Comparison of ENCODE assay signal across 19 cellular contexts in genomic region chr7:12898004-12898403, GRCh38.
A peak's percentile ranks its signal among the peaks of the same experiment; 100 is the strongest.
DNase-seq lines count a peak whose midpoint lies in the region; ATAC-seq and TF ChIP-seq lines count a peak whose summit lies in the region.
"Had no signal": no experiment of that assay in that cellular context is flagged by ENCODE, and none has a peak within 500 bp of the region (broad histone marks: within the 10 kb centered on the region; RNA-seq: fewer than 3 reads in every experiment).

No MANE protein-coding gene starts in this region.

- ATAC-seq in HCT116: no peak
- peak; percentile 51; the same call in 1 of the 2 replicates for ATAC-seq in Panc1

- no peak overlapping the region for H3K23ac ChIP-seq in mesendoderm (ENCODE audit: low read length)

- H2AK5ac ChIP-seq in mesendoderm (ENCODE audit: low read length): no peak overlapping the region

- H2BK120ac ChIP-seq in mesendoderm (ENCODE audit: low read depth, low read length): no peak overlapping the region

- no peaks in the 10 kb centered on the region for H3K27me3 ChIP-seq in HCT116 (ENCODE audit: insufficient read depth, low read length)
- no peaks in the 10 kb centered on the region for H3K27me3 ChIP-seq in Panc1 (ENCODE audit: control insufficient read depth, insufficient read depth, low read length)
- no peaks in the 10 kb centered on the region for H3K27me3 ChIP-seq in mesendoderm (ENCODE audit: insufficient read depth, low read length, poor library complexity)
- H3K27me3 ChIP-seq: BLaER1 had no signal

- H3K4me1 ChIP-seq in HCT116 (ENCODE audit: control insufficient read depth in 1 of 2, insufficient read depth in 2 of 2, low read length in 2 of 2) (peaks cover 0 to 4% of the 10 kb centered on the region in 2 experiments; a peak in 1 of 4 replicates), Panc1 (ENCODE audit: control insufficient read depth, insufficient read depth, low read length) (no peaks in the 10 kb centered on the region), mesendoderm (ENCODE audit: control insufficient read depth, low read depth, low read length) (no peaks in the 10 kb centered on the region)
- H3K4me1 ChIP-seq: BLaER1, HAP-1 had no signal

- RAD21 ChIA-PET in HCT116 (lab: Charles Lee; ENCODE audit: low non-redundant PET in 1 of 2, low total read pairs in 2 of 2, uncharacterized antibody in 2 of 2, unreplicated experiment in 2 of 2): no interaction called here

- POLR2A ChIA-PET in HCT116 (lab: Charles Lee): no interaction called here
- POLR2A ChIA-PET in Panc1 (lab: Charles Lee): no interaction called here

- H3K56ac ChIP-seq in mesendoderm (ENCODE audit: low read length): no peak overlapping the region

- H3K79me2 ChIP-seq in HCT116 (ENCODE audit: insufficient read depth, low read length) (no peaks in the 10 kb centered on the region), mesendoderm (ENCODE audit: control insufficient read depth, insufficient read depth, low read length) (no peaks in the 10 kb centered on the region)

- DNase-seq in HCT116 (ENCODE audit: low read depth, low spot score): no peak
- no peak for DNase-seq in Panc1 (ENCODE audit: low read depth, low spot score)
- DNase-seq in mesendoderm: peak; percentile 8
- DNase-seq in NCI-H2171 (lab: John Stamatoyannopoulos, UW): no peak
- DNase-seq in activated effector memory CD4-positive, alpha-beta T cell treated with anti-CD3 and anti-CD28 coated beads, Interleukin-2, amount 50 U/mL, for 16 hours: no peak
- DNase-seq in SHP77 treated with DMSO at 0.1 percent for 48 hours (lab: John Stamatoyannopoulos, UW): no peak
- DNase-seq in cerebellar cortex (ENCODE audit: low spot score): no peak
- DNase-seq: ACHN; CD4-positive, alpha-beta T cell; COR-L47; DND-41; NCI-H1105 treated with DMSO at 0.1 percent for 48 hours; NCI-H2029 treated with DMSO at 0.1 percent for 48 hours; NCI-H345; NCI-H524 treated with DMSO at 0.1 percent for 48 hours; SIG-M5 had no signal

- TF ChIP-seq CTCF in HCT116 (IDR thresholded peaks at IDR 0.05 in 2 of 3, conservative IDR thresholded peaks at IDR 0.05 in 1 of 3; ENCODE audit: borderline replicate concordance in 1 of 3, insufficient read depth in 1 of 3, low read depth in 2 of 3, low read length in 2 of 3): no peak
- no peak for TF ChIP-seq CTCF in Panc1 (IDR thresholded peaks at IDR 0.05)

- H4K8ac ChIP-seq in mesendoderm (ENCODE audit: low read depth, low read length): no peak overlapping the region

- H3K18ac ChIP-seq in mesendoderm (ENCODE audit: low read length): no peak overlapping the region

- no peaks in the 10 kb centered on the region for H3K79me1 ChIP-seq in mesendoderm (ENCODE audit: low read length)

- no CpG with 5 or more reads among the region's 2 CpGs for WGBS in mesendoderm (ENCODE audit: extremely low coverage, insufficient coverage, low lambda C conversion rate)

- intact Hi-C loops in HCT116 (cut with micrococcal nuclease) (no loop called here), Panc1 (cut with micrococcal nuclease; ENCODE audit: unreplicated experiment) (no loop called here)

- no peak overlapping the region for H3K4me2 ChIP-seq in HCT116 (ENCODE audit: low read length)
- H3K4me2 ChIP-seq in mesendoderm (ENCODE audit: low read length): no peak overlapping the region
- H3K4me2 ChIP-seq: BLaER1 had no signal

- TF ChIP-seq RAD21 in HCT116 (IDR thresholded peaks at IDR 0.05; ENCODE audit: low read depth): no peak

- no peak overlapping the region for H4K5ac ChIP-seq in mesendoderm (ENCODE audit: low read length)

- H2BK5ac ChIP-seq in mesendoderm (ENCODE audit: low read length): no peak overlapping the region

- H2BK15ac ChIP-seq in mesendoderm (replicated peaks; ENCODE audit: low read depth): no peak overlapping the region

- H3K27ac ChIP-seq in HCT116 (ENCODE audit: low read depth, low read length) (no peak overlapping the region), Panc1 (ENCODE audit: low read length) (no peak overlapping the region), mesendoderm (ENCODE audit: low read depth, low read length) (no peak overlapping the region)
- H3K27ac ChIP-seq: BLaER1, RWPE1 had no signal

- H4K20me1 ChIP-seq in HCT116 (ENCODE audit: insufficient read depth): no peaks in the 10 kb centered on the region
- H4K20me1 ChIP-seq: BLaER1 had no signal

- H3K4ac ChIP-seq in mesendoderm (ENCODE audit: low read depth, low read length): no peak overlapping the region

- TF ChIP-seq POLR2A in HCT116 (IDR thresholded peaks at IDR 0.05; ENCODE audit: borderline replicate concordance, extremely low read depth, insufficient read depth, insufficient read length): no peak

- BruUV-seq in HCT116 (replicated peaks; lab: Mats Ljungman, UMichigan) (no TSS peak), Panc1 (replicated peaks; lab: Mats Ljungman, UMichigan) (no TSS peak)

- H3K4me3 ChIP-seq in HCT116 (replicated peaks in 1 of 2; ENCODE audit: low read depth in 1 of 2, low read length in 2 of 2) (no peak overlapping the region), Panc1 (ENCODE audit: low read depth in 2 of 2, low read length in 2 of 2) (no peak overlapping the region), mesendoderm (ENCODE audit: low read length) (no peak overlapping the region)
- H3K4me3 ChIP-seq: BLaER1, HAP-1 had no signal

- CTCF ChIA-PET in HCT116 (lab: Charles Lee): no interaction called here
- CTCF ChIA-PET in Panc1 (lab: Charles Lee): no interaction called here

- H3K36me3 ChIP-seq in HCT116 (ENCODE audit: control insufficient read depth in 1 of 2, insufficient read depth in 2 of 2, low read length in 2 of 2): no peaks in the 10 kb centered on the region
- H3K36me3 ChIP-seq in Panc1 (ENCODE audit: control insufficient read depth, insufficient read depth, low read length): no peaks in the 10 kb centered on the region; the same call in 1 of the 2 replicates
- no peaks in the 10 kb centered on the region for H3K36me3 ChIP-seq in mesendoderm (ENCODE audit: control insufficient read depth, insufficient read depth, low read length)
- H3K36me3 ChIP-seq: BLaER1, HAP-1 had no signal

- no peak overlapping the region for H2AFZ ChIP-seq in HCT116 (ENCODE audit: low read depth, low read length, poor library complexity, severe bottlenecking)

- no peaks in the 10 kb centered on the region for H3K9me2 ChIP-seq in HCT116 (ENCODE audit: insufficient read depth)

- no peaks in the 10 kb centered on the region for H3K9me3 ChIP-seq in HCT116 (ENCODE audit: control insufficient read depth in 1 of 2, insufficient read depth in 1 of 2, low read depth in 1 of 2, low read length in 2 of 2)
- H3K9me3 ChIP-seq in Panc1 (ENCODE audit: control insufficient read depth, insufficient read depth, low read depth, low read length): no peaks in the 10 kb centered on the region
- H3K9me3 ChIP-seq: BLaER1, HAP-1 had no signal

- in situ Hi-C loops in Panc1 (cut with HindIII; ENCODE audit: low pct_unique_long_range_greater_than_20kb, low sequenced_read_pairs): no loop called here

- H3K9ac ChIP-seq in HCT116 (ENCODE audit: low read length): no peak overlapping the region
- H3K9ac ChIP-seq in mesendoderm (ENCODE audit: low read length): no peak overlapping the region
- H3K9ac ChIP-seq: BLaER1 had no signal

TF ChIP-seq in HCT116, 20 proteins besides CTCF, POLR2A, EP300 and RAD21:
- TF ChIP-seq REST (IDR thresholded peaks at IDR 0.05; ENCODE audit: low read depth) (peak; percentile 6; the same call in 1 of the 2 replicates), FOSL1 (IDR thresholded peaks at IDR 0.05; ENCODE audit: low read depth) (no peak), EZH2 (IDR thresholded peaks at IDR 0.05) (no peak)
